10 cellular contexts compared by ENCODE assay signal in the genomic region with DNA sequence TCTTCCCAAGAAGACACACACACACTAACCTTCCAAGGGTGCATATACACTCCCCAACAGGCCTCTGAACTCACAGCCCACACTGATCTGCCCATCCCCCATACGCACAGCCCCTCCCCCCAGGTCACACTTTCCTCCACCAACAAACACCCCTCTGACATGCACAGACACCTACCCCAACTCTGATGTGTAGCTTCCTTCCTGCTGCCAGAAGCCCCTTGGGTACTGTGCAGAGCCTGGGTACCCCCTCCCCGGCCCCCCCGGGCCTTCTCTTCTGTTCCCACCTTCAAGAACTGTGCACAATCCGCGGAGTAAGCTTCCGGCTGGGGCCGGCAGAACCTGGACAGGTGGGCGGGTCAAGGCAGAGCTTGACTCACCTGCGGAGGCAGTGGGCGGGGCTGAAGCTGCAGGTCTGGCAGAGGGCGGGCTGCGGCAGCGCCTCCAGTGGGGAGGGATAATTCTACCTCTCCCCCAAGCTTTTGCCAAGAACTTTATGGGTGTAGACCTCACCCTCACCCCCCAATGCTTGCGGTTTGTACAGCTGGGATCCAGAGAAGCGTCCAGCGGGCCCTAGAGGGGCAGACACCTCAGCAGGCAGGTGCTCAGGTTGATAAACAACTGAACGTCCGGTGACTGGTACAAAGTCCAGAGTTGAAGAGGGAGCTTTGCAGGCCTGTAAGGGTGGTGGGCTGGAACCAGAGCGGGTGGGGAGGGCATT. TPM values are rescaled to one million over a fixed set of nuclear protein-coding genes. Genes with fewer than 3 reads are reported as not detected.
DNase-seq lines count a peak whose midpoint lies in the region; FAIRE-seq and TF ChIP-seq lines count a peak whose summit lies in the region.
"Had no signal": no experiment of that assay in that cellular context is flagged by ENCODE, and none has a peak within 500 bp of the region (broad histone marks: within the 10 kb centered on the region; RNA-seq: fewer than 3 reads in every experiment).

C1orf210 (minus strand) TSS at position 313 of the 718 bp plus-strand sequence. CDS start 2,311 bp downstream, outside the sequence.

- H3K9ac ChIP-seq in kidney (ENCODE audit: low read length in 2 of 2), result peak within 1 kb of the TSS; percentile 45 to 82

- DNase-seq in SIG-M5 treated with dmso at 0.1 percent for 504 hours (lab: John Stamatoyannopoulos, UW; ENCODE audit: unreplicated experiment) (peak; percentile 14), SIG-M5 (lab: John Stamatoyannopoulos, UW) (no peak), RPMI8226 (peak; percentile 86), kidney (peak; percentile 96), transverse colon (peak; percentile 93), germinal center (ENCODE audit: low spot score) (no peak), GM13976 (ENCODE audit: low spot score) (no peak)
- no peak for DNase-seq in activated T-cell treated with anti-CD3 and anti-CD28 coated beads, Interleukin-2, amount 50 U/mL, for 48 hours

- FAIRE-seq in kidney (lab: Jason Lieb, UNC), result no peak

- H3K27me3 ChIP-seq in transverse colon, result no peaks in the 10 kb centered on the region
- H3K27me3 ChIP-seq: neutrophil had no signal

- TF ChIP-seq POLR2A in transverse colon (IDR thresholded peaks at IDR 0.05), result peak; percentile 74

- in situ Hi-C loops in transverse colon (cut with MboI; ENCODE audit: low pct_ligation_motif_present in 1 of 4, low pct_unique_long_range_greater_than_20kb in 1 of 4, low sequenced_read_pairs in 3 of 4), result no loop called here
- in situ Hi-C loops in GM13976 (cut with MboI; ENCODE audit: low sequenced_read_pairs, unreplicated experiment), result no loop called here

- TF ChIP-seq CTCF in kidney (IDR thresholded peaks at IDR 0.05; ENCODE audit: borderline replicate concordance, extremely low read depth, insufficient read depth) (peak; percentile 31), transverse colon (IDR thresholded peaks at IDR 0.05) (peak; percentile 10 to 60 (median 33)), GM13976 (IDR thresholded peaks at IDR 0.05; ENCODE audit: borderline replicate concordance, control extremely low read depth, extremely low read depth, insufficient read depth, missing control alignments) (no peak)

- H3K9me3 ChIP-seq in kidney (ENCODE audit: control insufficient read depth in 1 of 2, low read length in 2 of 2) (no peaks in the 10 kb centered on the region), transverse colon (no peaks in the 10 kb centered on the region)
- H3K9me3 ChIP-seq: neutrophil had no signal

- H3K36me3 ChIP-seq in kidney (ENCODE audit: control insufficient read depth in 1 of 2, insufficient read depth in 2 of 2, low read length in 2 of 2) (no peaks in the 10 kb centered on the region), transverse colon (no peaks in the 10 kb centered on the region)
- H3K36me3 ChIP-seq: neutrophil had no signal

- TF ChIP-seq EP300 in transverse colon (IDR thresholded peaks at IDR 0.05; ENCODE audit: low read depth), result no peak

- intact Hi-C loops in kidney (cut with DNase I), result no loop called here
- intact Hi-C loops in transverse colon (cut with DNase I; ENCODE audit: low total_unique reads), result no loop called here

- peak within 1 kb of the TSS; percentile 68 to 71 for H3K27ac ChIP-seq in kidney (ENCODE audit: low read depth in 2 of 2, low read length in 2 of 2)
- peak within 1 kb of the TSS; percentile 77 to 85 (median 82) for H3K27ac ChIP-seq in transverse colon
- H3K27ac ChIP-seq: neutrophil had no signal

- 23 to 42% methylated on average over 4 to 19 of the region's 19 CpGs for whole genome bisulfite sequencing in transverse colon (ENCODE audit: low coverage in 1 of 2), 2 donors

- H3K4me1 ChIP-seq in kidney (ENCODE audit: control insufficient read depth in 1 of 2, insufficient read depth in 1 of 2, low read depth in 1 of 2, low read length in 2 of 2) (peaks cover 9 to 12% of the 10 kb centered on the region in 2 donors), transverse colon (peaks cover 0 to 15% (median 7%) of the 10 kb centered on the region in 4 donors)

- H3K4me3 ChIP-seq in kidney (ENCODE audit: low read length in 2 of 2) (peak within 1 kb of the TSS; percentile 86 to 94), transverse colon (peak within 1 kb of the TSS in 3 of 4 donors; percentile 37 to 47 (median 43))

RNA-seq across cellular contexts. Expression of gene C1orf210, which starts in this region (rescaled TPM):
- 21.1 TPM for total RNA-seq in kidney
- 33.3 TPM for polyA plus RNA-seq in kidney (ENCODE audit: insufficient read depth, low read depth, low replicate concordance)
- 100 to 1,000 TPM in 1 of 4 donors, 10 to 100 TPM in 3; 43.8 to 100 (median 57.6) TPM for total RNA-seq in transverse colon
- total RNA-seq: activated CD8-positive, alpha-beta memory T cell treated with anti-CD3 and anti-CD28 coated beads for 36 hours had no signal

Comparison
In these comparisons a context has a peak if more than half of its experiments do, and no peak if none do; other contexts are left out.
1. DNase-seq: peak in SIG-M5 treated with dmso at 0.1 percent for 504 hours (single experiment), RPMI8226 (single experiment), kidney (single experiment) and transverse colon (single experiment); none in SIG-M5 (single experiment), activated T-cell treated with anti-CD3 and anti-CD28 coated beads, Interleukin-2, amount 50 U/mL, for 48 hours (0 of 2), germinal center (single experiment) and GM13976 (single experiment).